In genomic region chr9:127955294-127956015, GRCh38 we compare ENCODE assay signal across 8 cellular contexts. TPM values are rescaled to one million over a fixed set of nuclear protein-coding genes. Genes with fewer than 3 reads are reported as not detected.
DNase-seq lines count a peak whose midpoint lies in the region; TF ChIP-seq lines count a peak whose summit lies in the region.

No MANE protein-coding gene starts in this region.

- H3K36me3 Mint-ChIP-seq in CD4-positive, alpha-beta memory T cell: peaks cover 14 to 46% of the 10 kb centered on the region in 2 donors

- POLR2A ChIA-PET in CD4-positive, alpha-beta memory T cell (lab: Charles Lee; ENCODE audit: partially characterized antibody): interaction anchor here (0.9 to 36.2 kb wide), 11 partner anchors 9 to 117 kb away, joined by 3 to 1317 read pairs (median 6); partner anchors contain the start of genes EEIG1, NAIF1 and SLC25A25

- H3K27ac Mint-ChIP-seq in CD4-positive, alpha-beta memory T cell: peak overlapping the region; percentile 86 to 97 (median 93)

- peaks cover 48 to 92% (median 76%) of the 10 kb centered on the region in 4 donors for H3K4me1 Mint-ChIP-seq in CD4-positive, alpha-beta memory T cell

- no peaks in the 10 kb centered on the region for H3K27me3 Mint-ChIP-seq in CD4-positive, alpha-beta memory T cell

- peak; percentile 72 to 94 (median 73) for DNase-seq in CD4-positive, alpha-beta memory T cell
- peak; percentile 69 for DNase-seq in H4 (ENCODE audit: low spot score)
- peak; percentile 94 for DNase-seq in NCI-H2029 treated with DMSO at 0.1 percent for 48 hours (lab: John Stamatoyannopoulos, UW)
- peak; percentile 71 for DNase-seq in activated CD4-positive, CD25-positive, alpha-beta regulatory T cell treated with anti-CD3 and anti-CD28 coated beads, Interleukin-2, amount 50 U/mL, for 72 hours
- peak; percentile 96 for DNase-seq in colonic mucosa
- peak; percentile 95 for DNase-seq in mucosa of gallbladder (ENCODE audit: low spot score)
- peak; percentile 82 to 90 for DNase-seq in stimulated activated CD8-positive, alpha-beta memory T cell treated with anti-CD3 and anti-CD28 coated beads, Interleukin-7, amount 100 ng/mL, for 4 hours (ENCODE audit: low read depth in 2 of 2)
- no peak for DNase-seq in GDM1 (lab: John Stamatoyannopoulos, UW)

- peak overlapping the region in 1 of 2 donors; percentile 2 for H3K4me3 ChIP-seq in CD4-positive, alpha-beta memory T cell (ENCODE audit: low read length in 2 of 2)
- H3K4me3 ChIP-seq in colonic mucosa: no peak overlapping the region

- CTCF ChIA-PET in CD4-positive, alpha-beta memory T cell (lab: Charles Lee; ENCODE audit: partially characterized antibody): interaction anchor here (0.7 to 13.9 kb wide), 28 partner anchors 10 to 161 kb away, joined by 3 to 300 read pairs (median 6); partner anchors contain the start of genes DPM2, EEIG1, PIP5KL1 and SLC25A25

- no peaks in the 10 kb centered on the region for H3K27me3 ChIP-seq in CD4-positive, alpha-beta memory T cell (ENCODE audit: insufficient read depth, low read length)
- H3K27me3 ChIP-seq in colonic mucosa: no peaks in the 10 kb centered on the region

- peak; percentile 44 for TF ChIP-seq CTCF in colonic mucosa (IDR thresholded peaks at IDR 0.05)

- H3K9me3 ChIP-seq in CD4-positive, alpha-beta memory T cell (ENCODE audit: control insufficient read depth in 1 of 2, low read length in 2 of 2): no peaks in the 10 kb centered on the region
- H3K9me3 ChIP-seq in colonic mucosa: no peaks in the 10 kb centered on the region

- peak overlapping the region; percentile 43 to 80 (median 80) for H3K4me3 Mint-ChIP-seq in CD4-positive, alpha-beta memory T cell

- H3K36me3 ChIP-seq in CD4-positive, alpha-beta memory T cell (ENCODE audit: insufficient read depth, low read length): peaks cover 19% of the 10 kb centered on the region
- no peaks in the 10 kb centered on the region for H3K36me3 ChIP-seq in colonic mucosa

- peaks cover 97% of the 10 kb centered on the region for H3K4me1 ChIP-seq in CD4-positive, alpha-beta memory T cell (ENCODE audit: insufficient read depth, low read length)
- H3K4me1 ChIP-seq in colonic mucosa: peaks cover 20% of the 10 kb centered on the region

- peak overlapping the region; percentile 57 for H3K27ac ChIP-seq in CD4-positive, alpha-beta memory T cell (ENCODE audit: low read depth, low read length)
- H3K27ac ChIP-seq in colonic mucosa: peak overlapping the region; percentile 90

- intact Hi-C loops in CD4-positive, alpha-beta memory T cell (cut with micrococcal nuclease): loop anchor here (1.0 to 5.0 kb wide), 4 partner anchors 15 to 127 kb away; no protein-coding TSS in a partner anchor
- intact Hi-C loops in colonic mucosa (cut with DNase I): no loop called here

- H3K9ac ChIP-seq in colonic mucosa (ENCODE audit: low read depth in 2 of 2, low read length in 2 of 2): peak overlapping the region; percentile 75

- no peaks in the 10 kb centered on the region for H3K9me3 Mint-ChIP-seq in CD4-positive, alpha-beta memory T cell

RNA-seq across cellular contexts. Expression of gene DPM2, which starts 17.8 kb away (rescaled TPM):
- 10 to 100 TPM; 37.0 to 39.7 TPM for total RNA-seq in CD4-positive, alpha-beta memory T cell
- polyA plus RNA-seq in CD4-positive, alpha-beta memory T cell: 10 to 100 TPM; 41.0 to 43.1 TPM
- 31.1 and 35.4 TPM in 2 replicates for total RNA-seq in H4 (2014; rRNA removed; shearing (Covaris generic))
- total RNA-seq in colonic mucosa: 10 to 100 TPM; 25.7 to 38.9 TPM
- total RNA-seq in mucosa of gallbladder: 36.6 TPM

RNA-seq across cellular contexts. Expression of gene PIP5KL1, which starts 24.9 kb away (rescaled TPM):
- total RNA-seq in CD4-positive, alpha-beta memory T cell: 1 to 10 TPM in 1 of 2 experiments, under 1 TPM in 1; 0.72 to 1.8 TPM
- under 1 TPM; 0.26 to 0.79 TPM for polyA plus RNA-seq in CD4-positive, alpha-beta memory T cell
- 0.95 and 2.6 TPM in 2 replicates for total RNA-seq in H4 (2014; rRNA removed; shearing (Covaris generic))
- total RNA-seq in colonic mucosa (under 1 TPM; 0.85 to 0.89 TPM), mucosa of gallbladder (4.9 TPM)

RNA-seq across cellular contexts. Expression of gene EEIG1, which starts 25.3 kb away (rescaled TPM):
- total RNA-seq in CD4-positive, alpha-beta memory T cell: 100 to 1,000 TPM; 516 to 550 TPM
- polyA plus RNA-seq in CD4-positive, alpha-beta memory T cell: 100 to 1,000 TPM in 1 of 2 donors, 10 to 100 TPM in 1; 95.4 to 205 TPM
- total RNA-seq in H4 (2014; rRNA removed; shearing (Covaris generic)): 7.6 and 10.6 TPM in 2 replicates
- total RNA-seq in colonic mucosa: 10 to 100 TPM; 72.2 to 95.9 TPM
- total RNA-seq in mucosa of gallbladder: 220 TPM

RNA-seq across cellular contexts. Expression of gene ST6GALNAC4, which starts 38.6 kb away (rescaled TPM):
- total RNA-seq in CD4-positive, alpha-beta memory T cell: 10 to 100 TPM; 35.7 to 38.1 TPM
- polyA plus RNA-seq in CD4-positive, alpha-beta memory T cell: 10 to 100 TPM; 10.2 to 18.5 TPM
- 5.2 and 12.8 TPM in 2 replicates for total RNA-seq in H4 (2014; rRNA removed; shearing (Covaris generic))
- total RNA-seq in colonic mucosa (10 to 100 TPM; 25.4 to 66.5 TPM), mucosa of gallbladder (42.1 TPM)

RNA-seq across cellular contexts. Expression of gene ST6GALNAC6, which starts 56.1 kb away (rescaled TPM):
- 100 to 1,000 TPM; 125 to 127 TPM for total RNA-seq in CD4-positive, alpha-beta memory T cell
- 10 to 100 TPM; 45.2 to 45.6 TPM for polyA plus RNA-seq in CD4-positive, alpha-beta memory T cell
- 12.4 and 14.8 TPM in 2 replicates for total RNA-seq in H4 (2014; rRNA removed; shearing (Covaris generic))
- 100 to 1,000 TPM; 251 to 279 TPM for total RNA-seq in colonic mucosa
- 67.0 TPM for total RNA-seq in mucosa of gallbladder
